ENCODE assay signal across 13 cellular contexts in genomic region chr22:44586337-44586990, GRCh38.
DNase-seq lines count a peak whose midpoint lies in the region; ATAC-seq and TF ChIP-seq lines count a peak whose summit lies in the region.
"Had no signal": no experiment of that assay in that cellular context is flagged by ENCODE, and none has a peak within 500 bp of the region (broad histone marks: within the 10 kb centered on the region; RNA-seq: fewer than 3 reads in every experiment).

No MANE protein-coding gene starts in this region.

- H3K4ac ChIP-seq in neuronal stem cell (ENCODE audit: low read length): peak overlapping the region; percentile 30

- H3K4me1 ChIP-seq in neuronal stem cell (ENCODE audit: control insufficient read depth in 2 of 2, insufficient read depth in 1 of 2, low read depth in 1 of 2, low read length in 2 of 2): peaks cover 8 to 11% of the 10 kb centered on the region in 2 donors

- no peak overlapping the region for H3K4me2 ChIP-seq in neuronal stem cell (ENCODE audit: insufficient read depth, low read length, poor library complexity, severe bottlenecking)

- H2BK5ac ChIP-seq in neuronal stem cell (ENCODE audit: low read length): no peak overlapping the region

- peaks cover 0 to 21% (median 0%) of the 10 kb centered on the region in 3 experiments for H3K27me3 ChIP-seq in neuronal stem cell (ENCODE audit: control insufficient read depth in 3 of 3, insufficient read depth in 3 of 3, low read depth in 1 of 3, low read length in 3 of 3)

- H2AFZ ChIP-seq in neuronal stem cell (ENCODE audit: low read length): peak overlapping the region; percentile 58

- H2BK120ac ChIP-seq in neuronal stem cell (ENCODE audit: low read depth, low read length): no peak overlapping the region

- DNase-seq in DMS79 treated with DMSO at 0.1 percent for 48 hours (lab: John Stamatoyannopoulos, UW) (peak; percentile 62), NCI-H187 treated with DMSO at 0.1 percent for 48 hours (lab: John Stamatoyannopoulos, UW) (peak; percentile 41), neuronal stem cell (ENCODE audit: low spot score) (no peak), NCI-H82 treated with DMSO at 0.1 percent for 48 hours (lab: John Stamatoyannopoulos, UW; ENCODE audit: unreplicated experiment) (no peak), HK-2 (ENCODE audit: unreplicated experiment) (no peak)
- DNase-seq: DMS 273 treated with DMSO at 0.1 percent for 48 hours, NCI-H446 treated with DMSO at 0.1 percent for 48 hours had no signal

- peak overlapping the region; percentile 68 for H3K9ac ChIP-seq in neuronal stem cell (ENCODE audit: low read depth, low read length, poor library complexity)

- H3K4me3 ChIP-seq in neuronal stem cell (ENCODE audit: low read length in 2 of 2): no peak overlapping the region

- H4K91ac ChIP-seq in neuronal stem cell (ENCODE audit: low read depth, low read length, poor library complexity): peak overlapping the region; percentile 58

- peak overlapping the region; percentile 22 for H2BK15ac ChIP-seq in neuronal stem cell (ENCODE audit: low read length)

- H2BK12ac ChIP-seq in neuronal stem cell (ENCODE audit: low read length): peak overlapping the region; percentile 67

- peak overlapping the region; percentile 65 to 89 (median 88) for H3K27ac Mint-ChIP-seq in brain
- H3K27ac Mint-ChIP-seq: IgD-negative memory B cell had no signal

- H3K4me3 Mint-ChIP-seq in brain: peak overlapping the region in 4 of 5 experiments; percentile 1 to 60 (median 39)
- H3K4me3 Mint-ChIP-seq: IgD-negative memory B cell had no signal

- H3K27me3 Mint-ChIP-seq in brain: peaks cover 14% of the 10 kb centered on the region

- peak overlapping the region; percentile 85 for H2AK5ac ChIP-seq in neuronal stem cell (ENCODE audit: low read depth, low read length)

- TF ChIP-seq CTCF in brain (conservative IDR thresholded peaks at IDR 0.05): no peak

- H3K9me3 ChIP-seq in neuronal stem cell (replicated peaks in 1 of 2; ENCODE audit: control insufficient read depth in 2 of 2, insufficient read depth in 1 of 2, low read depth in 1 of 2, low read length in 2 of 2): peaks cover 3 to 11% of the 10 kb centered on the region in 2 donors

- peaks cover 48% of the 10 kb centered on the region for H3K4me1 Mint-ChIP-seq in brain
- H3K4me1 Mint-ChIP-seq: IgD-negative memory B cell had no signal

- peak overlapping the region; percentile 35 for H3K23ac ChIP-seq in neuronal stem cell (ENCODE audit: low read depth, low read length, poor library complexity)

- H3K36me3 Mint-ChIP-seq in brain: no peaks in the 10 kb centered on the region
- H3K36me3 Mint-ChIP-seq: IgD-negative memory B cell had no signal

- peak overlapping the region; percentile 90 for H3K18ac ChIP-seq in neuronal stem cell (ENCODE audit: low read length)

- WGBS in neuronal stem cell (ENCODE audit: extremely low coverage in 2 of 2, insufficient read length in 2 of 2, insufficient replicate concordance in 1 of 2), 2 donors: no CpG with 5 or more reads among the region's 18 CpGs

- no peak overlapping the region for H4K8ac ChIP-seq in neuronal stem cell (ENCODE audit: low read depth, low read length)

- H3K14ac ChIP-seq in neuronal stem cell (ENCODE audit: low read length): peak overlapping the region; percentile 10

- peaks cover 1% of the 10 kb centered on the region for H3K79me1 ChIP-seq in neuronal stem cell (ENCODE audit: low read depth, low read length)

- H3K36me3 ChIP-seq in neuronal stem cell (replicated peaks in 1 of 2; ENCODE audit: control insufficient read depth in 2 of 2, insufficient read depth in 2 of 2, low read length in 2 of 2): peaks cover 0 to 2% of the 10 kb centered on the region in 2 donors

- no peak for ATAC-seq in GM18858 (IDR thresholded peaks at IDR 0.05; ENCODE audit: unreplicated experiment)
- ATAC-seq: Right ventricle myocardium inferior, sciatic nerve had no signal

- H3K27ac ChIP-seq in neuronal stem cell (replicated peaks; ENCODE audit: low read length): no peak overlapping the region
- H3K27ac ChIP-seq: epithelial cell of prostate had no signal

- H3K9me3 Mint-ChIP-seq in brain: peaks cover 0 to 14% (median 12%) of the 10 kb centered on the region in 5 experiments

Comparison
In these comparisons a context has a peak if more than half of its experiments do, and no peak if none do; other contexts are left out.
1. DNase-seq: peak in DMS79 treated with DMSO at 0.1 percent for 48 hours (single experiment) and NCI-H187 treated with DMSO at 0.1 percent for 48 hours (single experiment); none in neuronal stem cell (single experiment), NCI-H82 treated with DMSO at 0.1 percent for 48 hours (single experiment) and HK-2 (single experiment).